In genomic region chr15:64921711-64922110, GRCh38 we compare ENCODE assay signal across 30 cellular contexts. TPM values are rescaled to one million over a fixed set of nuclear protein-coding genes. Genes with fewer than 3 reads are reported as not detected.
DNase-seq lines count a peak whose midpoint lies in the region; ATAC-seq and TF ChIP-seq lines count a peak whose summit lies in the region.
"Had no signal": no experiment of that assay in that cellular context is flagged by ENCODE, and none has a peak within 500 bp of the region (broad histone marks: within the 10 kb centered on the region; RNA-seq: fewer than 3 reads in every experiment).

No MANE protein-coding gene starts in this region.

- H3K4me3 ChIP-seq in prostate gland (no peak overlapping the region), Caco-2 (ENCODE audit: low read depth, low read length) (no peak overlapping the region)
- H3K4me3 ChIP-seq: A549, cardiac muscle cell, upper lobe of left lung had no signal

- BruUV-seq in Caco-2 (replicated peaks; lab: Mats Ljungman, UMichigan): no TSS peak

- H3K27ac Mint-ChIP-seq in Caco-2 (ENCODE audit: unreplicated experiment): no peak overlapping the region
- H3K27ac Mint-ChIP-seq: activated CD4-positive, alpha-beta T cell treated with anti-CD3 and anti-CD28 coated beads, Interleukin-2, amount 10 ng/mL, durations not matched to agents 7 days and 5 days; activated CD8-positive, alpha-beta memory T cell treated with anti-CD3 and anti-CD28 coated beads, Interleukin-2, amount 10 ng/mL, durations not matched to agents 7 days and 5 days; activated naive CD4-positive, alpha-beta T cell treated with anti-CD3 and anti-CD28 coated beads, Interleukin-2, amount 10 ng/mL, durations not matched to agents 7 days and 5 days; dendritic cell treated with granulocyte-macrophage colony-stimulating factor and Interleukin-4, amounts not matched to agents 40 ng/mL and 50 ng/mL, for 4 days; T-helper 2 cell treated with Interferon-gamma antibody and Interleukin-4, amounts not matched to agents 5 μg/mL and 100 μg/mL, for 36 hours had no signal

- H3K4me1 ChIP-seq in foreskin keratinocyte (no peaks in the 10 kb centered on the region), prostate gland (replicated peaks) (no peaks in the 10 kb centered on the region), Caco-2 (no peaks in the 10 kb centered on the region)
- H3K4me1 ChIP-seq: A549 had no signal

- no peaks in the 10 kb centered on the region for H3K4me1 Mint-ChIP-seq in Caco-2 (ENCODE audit: low read depth, unreplicated experiment)

- no peak for TF ChIP-seq POLR2A in prostate gland (IDR thresholded peaks at IDR 0.05)

- H3K27me3 Mint-ChIP-seq in Caco-2 (ENCODE audit: insufficient read depth, unreplicated experiment): no peaks in the 10 kb centered on the region
- H3K27me3 Mint-ChIP-seq: activated CD4-positive, alpha-beta T cell treated with anti-CD3 and anti-CD28 coated beads, Interleukin-2, amount 10 ng/mL, durations not matched to agents 7 days and 5 days; activated CD8-positive, alpha-beta memory T cell treated with anti-CD3 and anti-CD28 coated beads, Interleukin-2, amount 10 ng/mL, durations not matched to agents 7 days and 5 days had no signal

- 31% methylated on average over 6 of the region's 6 CpGs for WGBS in prostate gland

- peaks cover 8% of the 10 kb centered on the region for H3K9me3 Mint-ChIP-seq in Caco-2 (ENCODE audit: unreplicated experiment)
- H3K9me3 Mint-ChIP-seq: activated CD4-positive, alpha-beta T cell treated with anti-CD3 and anti-CD28 coated beads, Interleukin-2, amount 10 ng/mL, durations not matched to agents 7 days and 5 days; activated naive CD4-positive, alpha-beta T cell treated with anti-CD3 and anti-CD28 coated beads, Interleukin-2, amount 10 ng/mL, durations not matched to agents 7 days and 5 days; dendritic cell treated with granulocyte-macrophage colony-stimulating factor and Interleukin-4, amounts not matched to agents 40 ng/mL and 50 ng/mL, for 4 days; T-helper 2 cell treated with Interferon-gamma antibody and Interleukin-4, amounts not matched to agents 5 μg/mL and 100 μg/mL, for 36 hours had no signal

- POLR2A ChIA-PET in RWPE1 (lab: Yijun Ruan, JAX; ENCODE audit: low non-redundant PET): no interaction called here
- POLR2A ChIA-PET in Caco-2 (lab: Charles Lee): no interaction called here

- H3K27ac ChIP-seq in RWPE1 (no peak overlapping the region), foreskin keratinocyte (no peak overlapping the region), prostate gland (peak overlapping the region; percentile 11 to 47)
- H3K27ac ChIP-seq: A549, cardiac muscle cell, KMS-11, VCaP had no signal

- ATAC-seq in foreskin keratinocyte: peak; percentile 59
- ATAC-seq in GM21737 (IDR thresholded peaks at IDR 0.05; ENCODE audit: unreplicated experiment): no peak
- ATAC-seq: activated CD8-positive, alpha-beta memory T cell treated with anti-CD3 and anti-CD28 coated beads, Interleukin-2, amount 10 ng/mL, durations not matched to agents 7 days and 5 days had no signal

- no peak for TF ChIP-seq CTCF in RWPE1 (conservative IDR thresholded peaks at IDR 0.05; ENCODE audit: low read depth)
- no peak for TF ChIP-seq CTCF in foreskin keratinocyte (conservative IDR thresholded peaks at IDR 0.05)
- TF ChIP-seq CTCF in prostate gland (IDR thresholded peaks at IDR 0.05): no peak
- TF ChIP-seq CTCF in Caco-2 (IDR thresholded peaks at IDR 0.05; ENCODE audit: insufficient read depth in 1 of 2, low read depth in 1 of 2, low read length in 1 of 2, severe bottlenecking in 1 of 2, unreplicated experiment in 1 of 2): no peak

- intact Hi-C loops in prostate gland (cut with DNase I): no loop called here
- intact Hi-C loops in Caco-2 (cut with micrococcal nuclease; ENCODE audit: unreplicated experiment): no loop called here

- H3K27me3 ChIP-seq in foreskin keratinocyte: no peaks in the 10 kb centered on the region
- no peaks in the 10 kb centered on the region for H3K27me3 ChIP-seq in prostate gland (replicated peaks; ENCODE audit: insufficient read depth)
- no peaks in the 10 kb centered on the region for H3K27me3 ChIP-seq in Caco-2 (replicated peaks; ENCODE audit: control insufficient read depth, insufficient read depth, low read length)
- H3K27me3 ChIP-seq: cardiac muscle cell, upper lobe of left lung had no signal

- DNase-seq in A172 (ENCODE audit: low spot score): peak; percentile 18
- DNase-seq in RWPE1 (ENCODE audit: low spot score): peak; percentile 37
- DNase-seq in foreskin keratinocyte: peak in 1 of 2 donors; percentile 25
- peak; percentile 26 for DNase-seq in prostate gland (ENCODE audit: low spot score)
- DNase-seq in stimulated activated CD4-positive, alpha-beta T cell treated with anti-CD3 and anti-CD28 coated beads, Interleukin-12 subunit alpha, Interleukin-12 subunit beta, amount 100 ng/mL, for 4 hours: no peak
- no peak for DNase-seq in NCI-H1417 (lab: John Stamatoyannopoulos, UW)
- DNase-seq in Caco-2: no peak
- DNase-seq: activated CD4-positive, alpha-beta T cell treated with anti-CD3 and anti-CD28 coated beads, Interleukin-2, amount 10 ng/mL, durations not matched to agents 7 days and 5 days; activated CD8-positive, alpha-beta memory T cell treated with anti-CD3 and anti-CD28 coated beads, Interleukin-2, amount 10 ng/mL, durations not matched to agents 7 days and 5 days; activated naive CD4-positive, alpha-beta T cell treated with anti-CD3 and anti-CD28 coated beads, Interleukin-2, amount 10 ng/mL, durations not matched to agents 7 days and 5 days; amygdala; DMS79; kidney glomerular epithelial cell; mesenchymal stem cell; NCI-H1694; NCI-H2171; NCI-H510A treated with DMSO at 0.1 percent for 48 hours; nucleus accumbens; RPMI8226; SK-N-SH; stimulated activated CD4-positive, alpha-beta T cell treated with anti-CD3 and anti-CD28 coated beads, Interleukin-4, amount 100 ng/mL, for 4 hours; stimulated activated naive CD4-positive, alpha-beta T cell treated with Interleukin-2 at 50 U/mL for 16 hours had no signal

- peaks cover 2% of the 10 kb centered on the region for H3K36me3 Mint-ChIP-seq in Caco-2 (ENCODE audit: insufficient read depth, unreplicated experiment)
- H3K36me3 Mint-ChIP-seq: activated CD8-positive, alpha-beta memory T cell treated with anti-CD3 and anti-CD28 coated beads, Interleukin-2, amount 10 ng/mL, durations not matched to agents 7 days and 5 days; activated naive CD4-positive, alpha-beta T cell treated with anti-CD3 and anti-CD28 coated beads, Interleukin-2, amount 10 ng/mL, durations not matched to agents 7 days and 5 days had no signal

- no peak overlapping the region for H3K4me3 Mint-ChIP-seq in Caco-2 (ENCODE audit: unreplicated experiment)
- H3K4me3 Mint-ChIP-seq: activated CD4-positive, alpha-beta T cell treated with anti-CD3 and anti-CD28 coated beads, Interleukin-2, amount 10 ng/mL, durations not matched to agents 7 days and 5 days; activated CD8-positive, alpha-beta memory T cell treated with anti-CD3 and anti-CD28 coated beads, Interleukin-2, amount 10 ng/mL, durations not matched to agents 7 days and 5 days; activated naive CD4-positive, alpha-beta T cell treated with anti-CD3 and anti-CD28 coated beads, Interleukin-2, amount 10 ng/mL, durations not matched to agents 7 days and 5 days; dendritic cell treated with granulocyte-macrophage colony-stimulating factor and Interleukin-4, amounts not matched to agents 40 ng/mL and 50 ng/mL, for 4 days; T-helper 2 cell treated with Interferon-gamma antibody and Interleukin-4, amounts not matched to agents 5 μg/mL and 100 μg/mL, for 36 hours had no signal

- CTCF ChIA-PET in RWPE1 (lab: Yijun Ruan, JAX): interaction anchor here (0.6 kb wide), 1 partner anchor 28 kb away, joined by 8 read pairs; no protein-coding TSS in a partner anchor
- CTCF ChIA-PET in Caco-2 (lab: Charles Lee): no interaction called here

- H3K36me3 ChIP-seq in prostate gland (no peaks in the 10 kb centered on the region), Caco-2 (ENCODE audit: control insufficient read depth, insufficient read depth, low read length) (no peaks in the 10 kb centered on the region)
- H3K36me3 ChIP-seq: cardiac muscle cell, upper lobe of left lung had no signal

- H3K9me3 ChIP-seq in prostate gland (no peaks in the 10 kb centered on the region), Caco-2 (no peaks in the 10 kb centered on the region)
- H3K9me3 ChIP-seq: A549, SK-N-SH, upper lobe of left lung had no signal

RNA-seq across cellular contexts. Expression of gene ANKDD1A, which starts 10.0 kb away (rescaled TPM):
- 5.9 and 15.7 TPM in 2 replicates for total RNA-seq in A172 (2014; rRNA removed; shearing (Covaris generic))
- total RNA-seq in foreskin keratinocyte: 2.9 and 5.1 TPM in 2 replicates
- polyA plus RNA-seq in foreskin keratinocyte: 2.0 and 3.1 TPM in 2 replicates
- total RNA-seq in prostate gland: 10 to 100 TPM in 1 of 2 donors, 1 to 10 TPM in 1; 3.3 to 23.9 TPM
- total RNA-seq in Caco-2 (2022): 1.3 and 1.6 TPM in 2 replicates

Comparison
In these comparisons a context has a peak if more than half of its experiments do, and no peak if none do; other contexts are left out.
1. DNase-seq: peak in A172 (single experiment), RWPE1 (single experiment) and prostate gland (single experiment); none in stimulated activated CD4-positive, alpha-beta T cell treated with anti-CD3 and anti-CD28 coated beads, Interleukin-12 subunit alpha, Interleukin-12 subunit beta, amount 100 ng/mL, for 4 hours (single experiment), NCI-H1417 (0 of 3) and Caco-2 (0 of 2).
2. H3K27ac ChIP-seq: peak in prostate gland (2 of 2); none in RWPE1 (single experiment) and foreskin keratinocyte (single experiment).